Comparison of ENCODE assay signal across 11 cellular contexts in genomic region chr2:189549440-189549832, GRCh38. TPM values are rescaled to one million over a fixed set of nuclear protein-coding genes. Genes with fewer than 3 reads are reported as not detected.
DNase-seq lines count a peak whose midpoint lies in the region; ATAC-seq and TF ChIP-seq lines count a peak whose summit lies in the region.
"Had no signal": no experiment of that assay in that cellular context is flagged by ENCODE, and none has a peak within 500 bp of the region (broad histone marks: within the 10 kb centered on the region; RNA-seq: fewer than 3 reads in every experiment).

No MANE protein-coding gene starts in this region.

- H2AFZ ChIP-seq in fibroblast of lung (ENCODE audit: low read length): no peak overlapping the region

- TF ChIP-seq CTCF in fibroblast of lung (conservative IDR thresholded peaks at IDR 0.05 in 1 of 2, IDR thresholded peaks at IDR 0.05 in 1 of 2; ENCODE audit: low read depth in 1 of 2, low read length in 2 of 2): no peak
- TF ChIP-seq CTCF in vagina (IDR thresholded peaks at IDR 0.05): no peak

- peak; percentile 40 for DNase-seq in adipocyte (ENCODE audit: low read depth)
- DNase-seq in fibroblast of lung (ENCODE audit: low read depth in 2 of 2): peak; percentile 65 to 71
- DNase-seq in myocyte (ENCODE audit: low read depth): peak; percentile 84
- no peak for DNase-seq in vagina (ENCODE audit: extremely low spot score in 2 of 2)
- no peak for DNase-seq in NOMO-1 (lab: John Stamatoyannopoulos, UW; ENCODE audit: unreplicated experiment in 2 of 2)
- DNase-seq in hypothalamus (lab: John Stamatoyannopoulos, UW): no peak
- DNase-seq: activated naive CD8-positive, alpha-beta T cell treated with anti-CD3 and anti-CD28 coated beads for 36 hours; hippocampal formation; NCI-H1048; NCI-H510A treated with DMSO at 0.1 percent for 48 hours had no signal

- ATAC-seq in HG02610 (IDR thresholded peaks at IDR 0.05; ENCODE audit: unreplicated experiment): no peak

- H3K9ac ChIP-seq in adipocyte (ENCODE audit: low read length) (peak overlapping the region; percentile 76), fibroblast of lung (ENCODE audit: insufficient read depth, low read length) (no peak overlapping the region)

- no peaks in the 10 kb centered on the region for H3K36me3 ChIP-seq in adipocyte (ENCODE audit: control insufficient read depth, insufficient read depth, low read length, severe bottlenecking)
- no peaks in the 10 kb centered on the region for H3K36me3 ChIP-seq in fibroblast of lung (ENCODE audit: control insufficient read depth, insufficient read depth, low read length)
- no peaks in the 10 kb centered on the region for H3K36me3 ChIP-seq in vagina

- no peak overlapping the region for H3K4me2 ChIP-seq in fibroblast of lung (ENCODE audit: extremely low read depth, insufficient read depth, low read length)

- no peaks in the 10 kb centered on the region for H3K79me2 ChIP-seq in fibroblast of lung (ENCODE audit: control insufficient read depth, insufficient read depth, low read length)

- H3K4me3 ChIP-seq in adipocyte (ENCODE audit: low read length) (peak overlapping the region; percentile 44), fibroblast of lung (replicated peaks in 1 of 4; ENCODE audit: control extremely low read depth in 1 of 4, insufficient read depth in 1 of 4, low read depth in 3 of 4, low read length in 4 of 4) (no peak overlapping the region), vagina (no peak overlapping the region)

- no peaks in the 10 kb centered on the region for H3K9me3 ChIP-seq in adipocyte (ENCODE audit: control insufficient read depth, low read length)
- no peaks in the 10 kb centered on the region for H3K9me3 ChIP-seq in fibroblast of lung (ENCODE audit: control insufficient read depth, insufficient read depth, low read depth, low read length)
- no peaks in the 10 kb centered on the region for H3K9me3 ChIP-seq in vagina

- H3K4me1 ChIP-seq in adipocyte (ENCODE audit: control insufficient read depth, insufficient read depth, low read length) (peaks cover 64% of the 10 kb centered on the region), fibroblast of lung (ENCODE audit: control insufficient read depth, extremely low read depth, insufficient read depth, low read length) (peaks cover 2% of the 10 kb centered on the region), vagina (peaks cover 38% of the 10 kb centered on the region)

- no peaks in the 10 kb centered on the region for H4K20me1 ChIP-seq in fibroblast of lung (ENCODE audit: control insufficient read depth, extremely low read depth, insufficient read depth, low read length)

- intact Hi-C loops in vagina (cut with DNase I): no loop called here

- H3K27ac ChIP-seq in fibroblast of lung (ENCODE audit: insufficient read depth, low read length): no peak overlapping the region
- H3K27ac ChIP-seq in vagina: peak overlapping the region; percentile 55

- H3K27me3 ChIP-seq in adipocyte (replicated peaks; ENCODE audit: control insufficient read depth, insufficient read depth, low read length) (no peaks in the 10 kb centered on the region), fibroblast of lung (ENCODE audit: control insufficient read depth, insufficient read depth, low read length) (no peaks in the 10 kb centered on the region), vagina (no peaks in the 10 kb centered on the region)

- TF ChIP-seq POLR2A in vagina (IDR thresholded peaks at IDR 0.05): no peak

RNA-seq across cellular contexts. Expression of gene SLC40A1, which starts 31.1 kb away (rescaled TPM):
- total RNA-seq in fibroblast of lung (91.9 and 97.4 TPM in 2 replicates), myocyte (35.1 and 51.9 TPM in 2 replicates), vagina (53.3 TPM)
- 8.0 and 17.2 TPM in 2 replicates for polyA plus RNA-seq in fibroblast of lung
- polyA plus RNA-seq in fibroblast of lung (2012): 9.5 and 21.0 TPM in 2 replicates
- polyA minus RNA-seq in fibroblast of lung (ENCODE audit: low replicate concordance): 13.1 and 26.7 TPM in 2 replicates
- polyA plus RNA-seq in myocyte (2012): 15.1 TPM

Comparison
In these comparisons a context has a peak if more than half of its experiments do, and no peak if none do; other contexts are left out.
1. DNase-seq: peak in adipocyte (single experiment), fibroblast of lung (2 of 2) and myocyte (single experiment); none in vagina (0 of 2), NOMO-1 (0 of 2) and hypothalamus (0 of 51).